19 cellular contexts compared by ENCODE assay signal in the genomic region with DNA sequence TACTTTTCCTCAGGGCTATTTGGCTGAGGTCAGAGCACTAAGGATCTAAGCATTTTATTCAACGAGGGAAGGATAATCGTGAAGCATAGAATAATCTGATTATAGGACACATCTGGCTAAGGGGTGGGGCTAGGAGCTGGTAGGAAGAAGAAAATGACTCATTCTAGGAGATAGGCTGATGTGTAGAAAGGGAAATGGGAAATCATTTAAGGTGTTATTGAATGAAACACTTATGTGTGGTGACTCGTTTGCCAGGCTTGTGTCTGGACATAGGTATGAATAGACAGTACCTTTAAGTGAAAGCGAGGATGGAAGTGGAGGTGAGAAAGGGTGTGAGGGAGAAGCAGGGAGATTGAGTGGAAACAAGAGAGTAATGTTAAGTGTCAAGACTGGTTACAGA.
DNase-seq lines count a peak whose midpoint lies in the region; ATAC-seq and TF ChIP-seq lines count a peak whose summit lies in the region.
"Had no signal": no experiment of that assay in that cellular context is flagged by ENCODE, and none has a peak within 500 bp of the region (broad histone marks: within the 10 kb centered on the region; RNA-seq: fewer than 3 reads in every experiment).

No MANE protein-coding gene starts in this region.

- no peak overlapping the region for H3K9ac ChIP-seq in SK-N-SH

- no peak for TF ChIP-seq EP300 in SK-N-SH (IDR thresholded peaks at IDR 0.05; ENCODE audit: borderline replicate concordance in 1 of 2, low read depth in 1 of 2, low read length in 1 of 2)

- no peaks in the 10 kb centered on the region for H3K9me3 Mint-ChIP-seq in activated CD8-positive, alpha-beta T cell treated with anti-CD3 and anti-CD28 coated beads, Interleukin-2, amount 10 ng/mL, durations not matched to agents 7 days and 5 days (ENCODE audit: insufficient read depth)

- H3K27ac ChIP-seq in A673 (ENCODE audit: low read depth, low read length, poor library complexity, severe bottlenecking) (no peak overlapping the region), SK-N-SH (ENCODE audit: low read depth in 2 of 2, low read length in 1 of 2) (no peak overlapping the region), uterus (no peak overlapping the region)
- H3K27ac ChIP-seq: HL-60 had no signal

- H3K9me3 ChIP-seq in A673 (ENCODE audit: low read depth, low read length, poor library complexity, severe bottlenecking) (no peaks in the 10 kb centered on the region), SK-N-SH (no peaks in the 10 kb centered on the region), uterus (no peaks in the 10 kb centered on the region)
- H3K9me3 ChIP-seq: BE2C had no signal

- no peak overlapping the region for H2AFZ ChIP-seq in SK-N-SH (ENCODE audit: low read depth)

- no peak for TF ChIP-seq POLR2A in uterus (IDR thresholded peaks at IDR 0.05)

- no peaks in the 10 kb centered on the region for H3K27me3 ChIP-seq in A673 (replicated peaks; ENCODE audit: insufficient read depth, low read depth, low read length, poor library complexity)
- H3K27me3 ChIP-seq in SK-N-SH (ENCODE audit: insufficient read depth): no peaks in the 10 kb centered on the region
- no peaks in the 10 kb centered on the region for H3K27me3 ChIP-seq in uterus
- H3K27me3 ChIP-seq: BE2C had no signal

- 13% methylated on average over 4 of the region's 4 CpGs for WGBS in SK-N-SH (ENCODE audit: low lambda C conversion rate)

- H3K4me1 ChIP-seq in A673 (ENCODE audit: insufficient read depth, low read length, poor library complexity, severe bottlenecking) (no peaks in the 10 kb centered on the region), SK-N-SH (ENCODE audit: control insufficient read depth in 1 of 2, insufficient read depth in 2 of 2, low read depth in 1 of 2, low read length in 1 of 2) (no peaks in the 10 kb centered on the region; a peak in 1 of 4 replicates), uterus (no peaks in the 10 kb centered on the region)
- H3K4me1 ChIP-seq: BE2C had no signal

- POLR2A ChIA-PET in A673 (lab: Charles Lee; ENCODE audit: low non-redundant PET) (no interaction called here), SK-N-SH (lab: Yijun Ruan, JAX) (no interaction called here)
- POLR2A ChIA-PET in activated CD8-positive, alpha-beta T cell treated with anti-CD3 and anti-CD28 coated beads, Interleukin-2, amount 10 ng/mL, durations not matched to agents 7 days and 5 days (lab: Charles Lee): no interaction called here

- H3K27me3 Mint-ChIP-seq in activated CD8-positive, alpha-beta T cell treated with anti-CD3 and anti-CD28 coated beads, Interleukin-2, amount 10 ng/mL, durations not matched to agents 7 days and 5 days (ENCODE audit: low read depth): peaks cover 7% of the 10 kb centered on the region

- no peaks in the 10 kb centered on the region for H3K9me2 ChIP-seq in SK-N-SH

- intact Hi-C loops in A673 (cut with micrococcal nuclease; ENCODE audit: unreplicated experiment) (no loop called here), uterus (cut with DNase I; ENCODE audit: low total_unique reads) (no loop called here)

- no TSS peak for BruUV-seq in A673 (replicated peaks; lab: Mats Ljungman, UMichigan)

- no peaks in the 10 kb centered on the region for H4K20me1 ChIP-seq in SK-N-SH (ENCODE audit: insufficient read depth)

- TF ChIP-seq CTCF in A673 (conservative IDR thresholded peaks at IDR 0.05; ENCODE audit: low read depth, low read length) (no peak), SK-N-SH (IDR thresholded peaks at IDR 0.05) (no peak), epithelial cell of esophagus (IDR thresholded peaks at IDR 0.05; ENCODE audit: insufficient read depth, low read depth, low read length, missing control alignments) (no peak), uterus (IDR thresholded peaks at IDR 0.05) (no peak)

- H3K27ac Mint-ChIP-seq in activated CD8-positive, alpha-beta T cell treated with anti-CD3 and anti-CD28 coated beads, Interleukin-2, amount 10 ng/mL, durations not matched to agents 7 days and 5 days: no peak overlapping the region

- no peak for ATAC-seq in activated CD8-positive, alpha-beta T cell treated with anti-CD3 and anti-CD28 coated beads, Interleukin-2, amount 10 ng/mL, durations not matched to agents 7 days and 5 days
- ATAC-seq: Right ventricle myocardium inferior had no signal

- no peak overlapping the region for H3K4me2 ChIP-seq in SK-N-SH

- H3K4me3 ChIP-seq in A673 (ENCODE audit: low read depth, low read length, poor library complexity, severe bottlenecking): no peak overlapping the region
- H3K4me3 ChIP-seq in SK-N-SH (ENCODE audit: low read depth in 2 of 2, low read length in 1 of 2): no peak overlapping the region
- H3K4me3 ChIP-seq in epithelial cell of esophagus (ENCODE audit: low read length): no peak overlapping the region
- H3K4me3 ChIP-seq in uterus: no peak overlapping the region

- no peaks in the 10 kb centered on the region for H3F3A ChIP-seq in SK-N-SH (replicated peaks; ENCODE audit: insufficient read depth)

- H3K4me1 Mint-ChIP-seq in activated CD8-positive, alpha-beta T cell treated with anti-CD3 and anti-CD28 coated beads, Interleukin-2, amount 10 ng/mL, durations not matched to agents 7 days and 5 days (ENCODE audit: low read depth): no peaks in the 10 kb centered on the region

- H3K36me3 ChIP-seq in A673 (ENCODE audit: insufficient read depth, low read length, poor library complexity, severe bottlenecking): no peaks in the 10 kb centered on the region
- no peaks in the 10 kb centered on the region for H3K36me3 ChIP-seq in SK-N-SH (replicated peaks in 1 of 2; ENCODE audit: control insufficient read depth in 1 of 2, insufficient read depth in 2 of 2, low read length in 1 of 2)
- H3K36me3 ChIP-seq in uterus: no peaks in the 10 kb centered on the region
- H3K36me3 ChIP-seq: BE2C had no signal

- CTCF ChIA-PET in A673 (lab: Charles Lee): no interaction called here
- CTCF ChIA-PET in SK-N-SH (lab: Yijun Ruan, JAX): interaction anchor here (1.0 kb wide), 1 partner anchor 20 kb away, joined by 3 read pairs; no protein-coding TSS in a partner anchor
- CTCF ChIA-PET in activated CD8-positive, alpha-beta T cell treated with anti-CD3 and anti-CD28 coated beads, Interleukin-2, amount 10 ng/mL, durations not matched to agents 7 days and 5 days (lab: Charles Lee): no interaction called here

- no peak overlapping the region for H3K4me3 Mint-ChIP-seq in activated CD8-positive, alpha-beta T cell treated with anti-CD3 and anti-CD28 coated beads, Interleukin-2, amount 10 ng/mL, durations not matched to agents 7 days and 5 days

- no peak for TF ChIP-seq RAD21 in SK-N-SH (IDR thresholded peaks at IDR 0.05; ENCODE audit: low read length)

- no peaks in the 10 kb centered on the region for H3K79me2 ChIP-seq in SK-N-SH (ENCODE audit: insufficient read depth)

- H3K36me3 Mint-ChIP-seq in activated CD8-positive, alpha-beta T cell treated with anti-CD3 and anti-CD28 coated beads, Interleukin-2, amount 10 ng/mL, durations not matched to agents 7 days and 5 days (ENCODE audit: low read depth): no peaks in the 10 kb centered on the region

- DNase-seq in A673 (ENCODE audit: low spot score) (peak; percentile 22), HCEC 1CT (peak; percentile 8), SK-N-SH (peak; percentile 4), epithelial cell of esophagus (ENCODE audit: low read depth) (peak; percentile 39), SIG-M5 treated with dmso at 0.1 percent for 504 hours (lab: John Stamatoyannopoulos, UW; ENCODE audit: unreplicated experiment) (no peak), uterus (no peak), AG08395 (ENCODE audit: low spot score) (no peak)
- DNase-seq in activated CD8-positive, alpha-beta T cell treated with anti-CD3 and anti-CD28 coated beads, Interleukin-2, amount 10 ng/mL, durations not matched to agents 7 days and 5 days: no peak
- DNase-seq: BE2C, KG1, NCI-H1092 treated with DMSO at 0.1 percent for 48 hours, NCI-H1436 treated with DMSO at 0.1 percent for 48 hours, NCI-H1930, NCI-H226, NCI-H510A treated with DMSO at 0.1 percent for 48 hours, NCI-H748 treated with DMSO at 0.1 percent for 48 hours, SW 1271 had no signal

TF ChIP-seq in SK-N-SH, 30 proteins besides CTCF, POLR2A, EP300 and RAD21 (continues in another document):
- TF ChIP-seq PBX3 (IDR thresholded peaks at IDR 0.05) (no peak), FOSL2 (IDR thresholded peaks at IDR 0.05; ENCODE audit: borderline replicate concordance, low read depth) (no peak), REST (IDR thresholded peaks at IDR 0.05; ENCODE audit: low read depth, low read length) (no peak), JUND (IDR thresholded peaks at IDR 0.05) (no peak), SIN3A (IDR thresholded peaks at IDR 0.05; ENCODE audit: borderline replicate concordance, low read depth, low read length) (no peak), GATA2 (CRISPR knock-in tag; IDR thresholded peaks at IDR 0.05) (no peak)

Comparison
In these comparisons a context has a peak if more than half of its experiments do, and no peak if none do; other contexts are left out.
1. DNase-seq: peak in A673 (single experiment), HCEC 1CT (single experiment), SK-N-SH (single experiment) and epithelial cell of esophagus (single experiment); none in SIG-M5 treated with dmso at 0.1 percent for 504 hours (single experiment), uterus (0 of 2), AG08395 (single experiment) and activated CD8-positive, alpha-beta T cell treated with anti-CD3 and anti-CD28 coated beads, Interleukin-2, amount 10 ng/mL, durations not matched to agents 7 days and 5 days (single experiment).